Comparison of ENCODE assay signal across 1 cellular context in the genomic region with DNA sequence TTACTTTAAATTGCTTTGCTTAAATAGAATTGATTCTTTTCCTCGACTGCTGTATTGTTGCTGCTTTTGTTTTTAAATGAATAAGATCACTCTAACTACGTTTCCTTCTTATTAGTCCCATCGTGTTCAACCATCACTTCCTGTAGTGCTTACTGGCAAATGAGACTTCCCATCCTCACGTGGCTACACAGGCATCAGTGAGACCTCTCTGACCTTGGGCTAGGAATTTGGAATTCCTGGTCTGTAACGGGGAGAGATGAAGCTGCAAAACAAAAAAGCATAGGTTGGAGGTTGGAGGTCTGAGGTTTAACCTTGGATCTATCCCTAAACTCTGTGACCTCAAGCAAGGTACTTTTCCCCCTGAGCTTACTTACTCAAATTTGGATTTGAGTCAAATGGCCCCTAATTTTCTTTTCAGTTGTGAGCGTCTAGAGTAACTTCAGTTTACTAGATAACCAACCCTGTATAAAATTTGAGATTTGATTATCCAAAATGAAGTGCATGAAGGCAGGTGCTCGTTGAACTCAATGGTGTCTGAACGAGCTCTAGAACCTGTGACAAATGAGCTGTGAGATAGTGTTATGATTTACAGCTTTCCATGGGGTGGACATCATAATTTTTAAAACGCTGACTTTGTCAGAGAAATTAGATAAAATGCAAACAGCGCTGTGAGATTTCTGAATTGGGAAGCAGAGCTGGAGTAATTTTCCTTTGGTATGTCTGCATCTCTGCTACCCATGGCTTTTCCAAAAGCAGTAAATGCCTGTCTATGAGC.
TF ChIP-seq lines count a peak whose summit lies in the region.

No MANE protein-coding gene starts in this region.

TF ChIP-seq in A549, 52 proteins besides CTCF, POLR2A, EP300 and RAD21 (continued from another document):
- TF ChIP-seq HMGXB4 (CRISPR knock-in tag; IDR thresholded peaks at IDR 0.05; ENCODE audit: borderline replicate concordance) (no peak), KDM5A (IDR thresholded peaks at IDR 0.05) (no peak), KDM1A (IDR thresholded peaks at IDR 0.05; ENCODE audit: low read depth) (no peak)
